18 cellular contexts compared by ENCODE assay signal in genomic region chr13:98990701-98991100, GRCh38. TPM values are rescaled to one million over a fixed set of nuclear protein-coding genes. Genes with fewer than 3 reads are reported as not detected.
DNase-seq lines count a peak whose midpoint lies in the region; ATAC-seq, FAIRE-seq and TF ChIP-seq lines count a peak whose summit lies in the region.
"Had no signal": no experiment of that assay in that cellular context is flagged by ENCODE, and none has a peak within 500 bp of the region (broad histone marks: within the 10 kb centered on the region; RNA-seq: fewer than 3 reads in every experiment).

No MANE protein-coding gene starts in this region.

- no peak for TF ChIP-seq CTCF in GM23338 (conservative IDR thresholded peaks at IDR 0.05; ENCODE audit: low read depth in 2 of 2)
- TF ChIP-seq CTCF in left lung (IDR thresholded peaks at IDR 0.05): no peak
- TF ChIP-seq CTCF in upper lobe of left lung (IDR thresholded peaks at IDR 0.05): no peak
- no peak for TF ChIP-seq CTCF in pancreas (IDR thresholded peaks at IDR 0.05)

- peaks cover 35% of the 10 kb centered on the region for H3K4me1 Mint-ChIP-seq in GM23338

- no peaks in the 10 kb centered on the region for H3K9me2 ChIP-seq in GM23338 (ENCODE audit: insufficient read depth)

- H2AFZ ChIP-seq in GM23338: no peak overlapping the region

- H3K4me3 Mint-ChIP-seq in GM23338: no peak overlapping the region

- H3K27me3 Mint-ChIP-seq in GM23338 (ENCODE audit: insufficient read depth, low read depth, poor library complexity): peaks cover 2% of the 10 kb centered on the region

- no peak overlapping the region for H3K4me3 ChIP-seq in GM23338
- no peak overlapping the region for H3K4me3 ChIP-seq in left lung
- no peak overlapping the region for H3K4me3 ChIP-seq in upper lobe of left lung
- H3K4me3 ChIP-seq in pancreas: no peak overlapping the region
- H3K4me3 ChIP-seq: BLaER1 treated with 17β-estradiol and CSF1 and Interleukin-3, amounts not matched to agents 10 nM and 100 nM; SJCRH30 had no signal

- FAIRE-seq in pancreas (lab: Jason Lieb, UNC): no peak

- H3K79me2 ChIP-seq in GM23338 (replicated peaks; ENCODE audit: insufficient read depth): no peaks in the 10 kb centered on the region

- H3K27ac ChIP-seq in GM23338 (ENCODE audit: low read depth): no peak overlapping the region
- H3K27ac ChIP-seq in left lung: no peak overlapping the region
- no peak overlapping the region for H3K27ac ChIP-seq in upper lobe of left lung
- H3K27ac ChIP-seq in pancreas: no peak overlapping the region
- H3K27ac ChIP-seq: BLaER1 treated with 17β-estradiol and CSF1 and Interleukin-3, amounts not matched to agents 10 nM and 100 nM; RWPE1; SJCRH30 had no signal

- H3K27me3 ChIP-seq in GM23338 (ENCODE audit: insufficient read depth) (no peaks in the 10 kb centered on the region), left lung (no peaks in the 10 kb centered on the region), upper lobe of left lung (no peaks in the 10 kb centered on the region), pancreas (no peaks in the 10 kb centered on the region)
- H3K27me3 ChIP-seq: BLaER1 treated with 17β-estradiol and CSF1 and Interleukin-3, amounts not matched to agents 10 nM and 100 nM; SJCRH30 had no signal

- H3K9me3 Mint-ChIP-seq in GM23338: no peaks in the 10 kb centered on the region

- TF ChIP-seq POLR2A in upper lobe of left lung (IDR thresholded peaks at IDR 0.05): no peak

- ATAC-seq in GM23338 (no peak), left lung (peak; percentile 73), upper lobe of left lung (ENCODE audit: low FRiP score in 2 of 2) (peak; percentile 6 to 69), pancreas (no peak)

- intact Hi-C loops in left lung (cut with DNase I) (no loop called here), pancreas (cut with DNase I) (no loop called here)

- H3K4me1 ChIP-seq in GM23338 (ENCODE audit: insufficient read depth) (peaks cover 23% of the 10 kb centered on the region), left lung (peaks cover 4 to 9% of the 10 kb centered on the region in 2 donors), upper lobe of left lung (peaks cover 4 to 20% (median 9%) of the 10 kb centered on the region in 4 donors), pancreas (no peaks in the 10 kb centered on the region)

- H3K27ac Mint-ChIP-seq in GM23338: no peak overlapping the region

- H3K36me3 Mint-ChIP-seq in GM23338 (ENCODE audit: low read depth): no peaks in the 10 kb centered on the region

- WGBS in upper lobe of left lung, 2 donors: 72 to 74% methylated on average over 3 of the region's 3 CpGs
- WGBS in pancreas, 2 donors: 91 to 100% methylated on average over 3 of the region's 3 CpGs

- H3K36me3 ChIP-seq in GM23338 (ENCODE audit: insufficient read depth) (no peaks in the 10 kb centered on the region), left lung (no peaks in the 10 kb centered on the region), upper lobe of left lung (no peaks in the 10 kb centered on the region), pancreas (no peaks in the 10 kb centered on the region)
- H3K36me3 ChIP-seq: BLaER1 treated with 17β-estradiol and CSF1 and Interleukin-3, amounts not matched to agents 10 nM and 100 nM; SJCRH30 had no signal

- no peaks in the 10 kb centered on the region for H3F3A ChIP-seq in GM23338 (replicated peaks; ENCODE audit: low read depth)

- no peaks in the 10 kb centered on the region for H4K20me1 ChIP-seq in GM23338 (replicated peaks; ENCODE audit: insufficient read depth)

- H3K9me3 ChIP-seq in left lung: no peaks in the 10 kb centered on the region
- no peaks in the 10 kb centered on the region for H3K9me3 ChIP-seq in upper lobe of left lung
- H3K9me3 ChIP-seq in pancreas: no peaks in the 10 kb centered on the region
- H3K9me3 ChIP-seq: SJCRH30 had no signal

- DNase-seq in GM23338 (ENCODE audit: low spot score): peak; percentile 65
- DNase-seq in astrocyte of the hippocampus (ENCODE audit: low read depth, low spot score): peak; percentile 76
- DNase-seq in left lung: no peak
- no peak for DNase-seq in upper lobe of left lung
- DNase-seq in pancreas: no peak
- no peak for DNase-seq in NCI-H2107 treated with DMSO at 0.1 percent for 48 hours (lab: John Stamatoyannopoulos, UW; ENCODE audit: unreplicated experiment)
- no peak for DNase-seq in NCI-H2227 (lab: John Stamatoyannopoulos, UW; ENCODE audit: unreplicated experiment)
- DNase-seq: DMS79, MM.1S, NCI-H1092, NCI-H1436 treated with DMSO at 0.1 percent for 48 hours, NCI-H2029 treated with DMSO at 0.1 percent for 48 hours, NCI-H2171 treated with DMSO at 0.1 percent for 48 hours, NCI-H510A treated with DMSO at 0.1 percent for 48 hours, NCI-H774, SJCRH30 had no signal

- TF ChIP-seq EP300 in upper lobe of left lung (IDR thresholded peaks at IDR 0.05): no peak

- H3K4me2 ChIP-seq in GM23338: no peak overlapping the region
- H3K4me2 ChIP-seq: BLaER1 treated with 17β-estradiol and CSF1 and Interleukin-3, amounts not matched to agents 10 nM and 100 nM had no signal

TF ChIP-seq in GM23338, 12 proteins besides CTCF, POLR2A, EP300 and RAD21 (continues in another document):
- TF ChIP-seq CREB1 (CRISPR knock-in tag; IDR thresholded peaks at IDR 0.05; ENCODE audit: low read depth): no peak
- no peak for TF ChIP-seq REST (IDR thresholded peaks at IDR 0.05; ENCODE audit: unreplicated experiment)

RNA-seq across cellular contexts. Expression of gene DOCK9, which starts 12.8 kb away (rescaled TPM):
- total RNA-seq in GM23338 (2014; rRNA removed; shearing (Covaris generic)): 34.9 and 57.7 TPM in 2 replicates
- 7.3 and 8.5 TPM in 2 replicates for polyA plus RNA-seq in GM23338 (2016; fragmentation: Nextera tagmentation; extraction: Ambion mirVana)
- 100 to 1,000 TPM; 110 to 158 TPM for total RNA-seq in left lung
- total RNA-seq in upper lobe of left lung: 100 to 1,000 TPM; 155 to 284 (median 170) TPM
- total RNA-seq in pancreas: 10 to 100 TPM; 14.2 to 26.3 (median 17.8) TPM
- 10 to 100 TPM in 1 of 2 donors, 1 to 10 TPM in 1; 7.5 to 15.5 TPM for polyA plus RNA-seq in pancreas

Comparison
In these comparisons a context has a peak if more than half of its experiments do, and no peak if none do; other contexts are left out.
1. ATAC-seq: peak in left lung (single experiment) and upper lobe of left lung (2 of 2); none in GM23338 (single experiment) and pancreas (0 of 4).
2. DNase-seq: peak in GM23338 (single experiment) and astrocyte of the hippocampus (single experiment); none in left lung (0 of 2), upper lobe of left lung (0 of 2), pancreas (0 of 6), NCI-H2107 treated with DMSO at 0.1 percent for 48 hours (single experiment) and NCI-H2227 (single experiment).